In the genomic region with DNA sequence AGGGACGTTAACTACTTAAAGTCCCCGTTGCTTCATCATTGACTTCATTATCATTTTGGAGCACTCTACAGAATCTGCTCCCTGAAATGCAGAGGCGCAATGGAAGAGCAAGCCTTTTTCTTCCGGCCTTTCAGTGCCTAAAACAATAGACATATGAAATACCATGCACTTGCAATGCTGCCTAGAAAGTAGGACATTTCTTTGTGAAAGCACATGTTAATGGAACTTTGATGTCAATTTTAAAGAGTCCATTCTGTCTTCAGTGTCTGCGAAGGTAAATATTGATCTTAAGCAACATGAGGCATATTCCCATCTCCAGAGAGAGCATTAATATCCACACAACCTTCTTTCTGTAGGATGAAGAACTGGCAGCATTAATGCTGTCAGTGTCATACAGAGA, we compare ENCODE assay signal across 20 cellular contexts.
"Had no signal": no experiment of that assay in that cellular context is flagged by ENCODE, and none has a peak within 500 bp of the region (broad histone marks: within the 10 kb centered on the region; RNA-seq: fewer than 3 reads in every experiment).

No MANE protein-coding gene starts in this region.

- H3K27ac ChIP-seq: colonic mucosa, left ventricle myocardium inferior, parathyroid adenoma, testis, vagina, VCaP had no signal

- H3K9me3 ChIP-seq: adrenal gland, colonic mucosa, left ventricle myocardium inferior, stomach, testis, vagina had no signal

- DNase-seq: activated CD4-positive, alpha-beta T cell treated with anti-CD3 and anti-CD28 coated beads, Interleukin-2, amount 50 U/mL, for 1 hour; activated CD4-positive, CD25-positive, alpha-beta regulatory T cell treated with anti-CD3 and anti-CD28 coated beads, Interleukin-2, amount 50 U/mL, for 72 hours; activated CD8-positive, alpha-beta T cell treated with anti-CD3 and anti-CD28 coated beads, Interleukin-2, amount 10 ng/mL, durations not matched to agents 7 days and 5 days; activated gamma-delta T cell; adrenal gland; central memory CD4-positive, alpha-beta T cell; colonic mucosa; erythroblast; foreskin melanocyte; left ventricle myocardium inferior; small intestine; stimulated activated CD4-positive, alpha-beta T cell treated with anti-CD3 and anti-CD28 coated beads, Interleukin-15, amount 100 ng/mL, for 24 hours; stomach; T-cell; testis had no signal

- H3K4me1 ChIP-seq: testis had no signal

- H3K79me2 ChIP-seq: parathyroid adenoma had no signal

- H3K27me3 ChIP-seq: adrenal gland, colonic mucosa, stomach, testis, vagina had no signal

- ATAC-seq: activated CD8-positive, alpha-beta T cell treated with anti-CD3 and anti-CD28 coated beads, Interleukin-2, amount 10 ng/mL, durations not matched to agents 7 days and 5 days; sciatic nerve; stimulated activated memory B cell treated with anti-CD40 and anti-IgM and Interleukin-4, amounts not matched to agents 10 μg/mL and 1 μg/mL and 100 μg/mL, for 72 hours; T-cell had no signal

- H3K4me3 ChIP-seq: adrenal gland, colonic mucosa, left ventricle myocardium inferior, stomach, testis, vagina had no signal

- H2AFZ ChIP-seq: parathyroid adenoma had no signal

- H3K36me3 ChIP-seq: adrenal gland, colonic mucosa, left ventricle myocardium inferior, stomach, vagina had no signal

- H3K9ac ChIP-seq: parathyroid adenoma had no signal
